Comparison of ENCODE assay signal across 23 cellular contexts in the genomic region with DNA sequence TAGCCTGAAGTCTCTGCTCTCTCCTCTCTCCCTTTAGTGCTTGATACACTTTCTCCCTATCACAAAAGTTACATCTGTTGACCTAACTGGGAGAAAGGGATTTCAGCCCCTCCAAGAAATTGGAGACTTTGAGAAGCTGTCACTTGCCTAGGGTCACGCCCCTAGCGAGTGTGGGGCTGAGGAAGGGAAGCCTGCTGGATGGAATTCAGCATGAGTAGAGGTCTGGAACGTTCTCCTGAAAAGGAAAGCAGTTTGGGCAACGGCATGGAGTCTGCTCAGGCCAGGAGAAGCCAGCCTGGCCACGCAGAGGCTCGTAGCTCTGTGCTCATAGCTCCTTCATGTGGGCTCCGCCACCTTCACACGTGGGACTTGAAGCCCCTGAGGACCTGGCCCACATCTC. TPM values are rescaled to one million over a fixed set of nuclear protein-coding genes. Genes with fewer than 3 reads are reported as not detected.
"Had no signal": no experiment of that assay in that cellular context is flagged by ENCODE, and none has a peak within 500 bp of the region (broad histone marks: within the 10 kb centered on the region; RNA-seq: fewer than 3 reads in every experiment).

No MANE protein-coding gene starts in this region.

- H3K9me3 ChIP-seq: esophagus squamous epithelium, heart right ventricle, left ventricle myocardium inferior, mucosa of descending colon, right lobe of liver, upper lobe of right lung had no signal

- ATAC-seq: activated CD8-positive, alpha-beta T cell treated with anti-CD3 and anti-CD28 coated beads for 36 hours; activated T-helper 17 cell treated with anti-CD3 and anti-CD28 coated beads, Interleukin-2, amount 50 U/mL, for 72 hours; heart right ventricle; mucosa of descending colon; naive thymus-derived CD8-positive, alpha-beta T cell; right lobe of liver; stimulated activated naive CD8-positive, alpha-beta T cell treated with anti-CD3 and anti-CD28 coated beads, Interleukin-15, amount 100 ng/mL, for 72 hours; upper lobe of right lung had no signal

- H3K4me3 ChIP-seq: esophagus squamous epithelium, heart right ventricle, left ventricle myocardium inferior, mucosa of descending colon, right lobe of liver, smooth muscle cell, upper lobe of right lung had no signal

- H3K27ac ChIP-seq: heart right ventricle, left ventricle myocardium inferior, parathyroid adenoma, right lobe of liver, upper lobe of right lung had no signal

- H3K36me3 ChIP-seq: left ventricle myocardium inferior, right lobe of liver, upper lobe of right lung had no signal

- H2AFZ ChIP-seq: parathyroid adenoma had no signal

- H3K27me3 ChIP-seq: heart right ventricle, right lobe of liver had no signal

- DNase-seq: activated CD4-positive, alpha-beta T cell treated with anti-CD3 and anti-CD28 coated beads for 48 hours; activated CD4-positive, CD25-positive, alpha-beta regulatory T cell; activated CD8-positive, alpha-beta T cell treated with anti-CD3 and anti-CD28 coated beads for 36 hours; activated naive CD4-positive, alpha-beta T cell treated with Interleukin-2 at 50 U/mL for 16 hours; activated naive CD8-positive, alpha-beta T cell treated with anti-CD3 and anti-CD28 coated beads, Interleukin-2, amount 10 ng/mL, durations not matched to agents 7 days and 5 days; activated T-cell treated with anti-CD3 and anti-CD28 coated beads, Interleukin-2, amount 50 U/mL, for 1 hour; amygdala; effector CD4-positive, alpha-beta T cell; esophagus squamous epithelium; heart right ventricle; left ventricle myocardium inferior; mammary epithelial cell; mucosa of descending colon; naive thymus-derived CD8-positive, alpha-beta T cell; right lobe of liver; stimulated activated CD4-positive, alpha-beta T cell treated with anti-CD3 and anti-CD28 coated beads, Interleukin-4, amount 100 ng/mL, for 1 hour; stimulated activated naive CD8-positive, alpha-beta T cell treated with anti-CD3 and anti-CD28 coated beads, Interleukin-15, amount 100 ng/mL, for 72 hours; T-helper 1 cell; T-helper 9 cell; upper lobe of right lung had no signal

- H3K79me2 ChIP-seq: parathyroid adenoma had no signal

- H3K9ac ChIP-seq: parathyroid adenoma had no signal

- H3K4me2 ChIP-seq: smooth muscle cell had no signal

- H3K4me1 ChIP-seq: esophagus squamous epithelium, heart right ventricle, left ventricle myocardium inferior, parathyroid adenoma, right lobe of liver, upper lobe of right lung had no signal

RNA-seq across cellular contexts. Expression of a gene that starts 22.4 kb away (rescaled TPM):
- total RNA-seq: activated T-helper 17 cell treated with anti-CD3 and anti-CD28 coated beads, Interleukin-2, amount 50 U/mL, for 72 hours; naive thymus-derived CD8-positive, alpha-beta T cell had no signal
